9 cellular contexts compared by ENCODE assay signal in genomic region chr19:19261350-19262189, GRCh38. TPM values are rescaled to one million over a fixed set of nuclear protein-coding genes. Genes with fewer than 3 reads are reported as not detected.
DNase-seq lines count a peak whose midpoint lies in the region; ATAC-seq lines count a peak whose summit lies in the region.
"Had no signal": no experiment of that assay in that cellular context is flagged by ENCODE, and none has a peak within 500 bp of the region (broad histone marks: within the 10 kb centered on the region; RNA-seq: fewer than 3 reads in every experiment).

No MANE protein-coding gene starts in this region.

- H3K9me3 ChIP-seq in right cardiac atrium (ENCODE audit: control insufficient read depth, low read length): no peaks in the 10 kb centered on the region

- H3K4me1 ChIP-seq in right cardiac atrium (ENCODE audit: control insufficient read depth, insufficient read depth, low read length): no peaks in the 10 kb centered on the region

- no peak overlapping the region for H3K27ac Mint-ChIP-seq in stimulated activated memory B cell treated with anti-CD40 and anti-IgM and Interleukin-4, amounts not matched to agents 10 μg/mL and 1 μg/mL and 100 μg/mL, for 72 hours

- DNase-seq in NCI-H1417 (lab: John Stamatoyannopoulos, UW) (peak in 2 of 3 experiments; percentile 41 to 52), NCI-H1417 treated with DMSO at 0.1 percent for 48 hours (lab: John Stamatoyannopoulos, UW) (no peak), SIG-M5 treated with dmso at 0.1 percent for 504 hours (lab: John Stamatoyannopoulos, UW; ENCODE audit: unreplicated experiment) (peak; percentile 78), right cardiac atrium (no peak), Ammon's horn (ENCODE audit: low spot score) (no peak), medulla oblongata (ENCODE audit: extremely low spot score) (no peak), SKM-1 (lab: John Stamatoyannopoulos, UW; ENCODE audit: unreplicated experiment) (no peak)

- H3K36me3 Mint-ChIP-seq in stimulated activated memory B cell treated with anti-CD40 and anti-IgM and Interleukin-4, amounts not matched to agents 10 μg/mL and 1 μg/mL and 100 μg/mL, for 72 hours: no peaks in the 10 kb centered on the region

- 2% methylated on average over 52 of the region's 52 CpGs for WGBS in right cardiac atrium

- intact Hi-C loops in right cardiac atrium (cut with DNase I): no loop called here

- H3K4me3 Mint-ChIP-seq in stimulated activated memory B cell treated with anti-CD40 and anti-IgM and Interleukin-4, amounts not matched to agents 10 μg/mL and 1 μg/mL and 100 μg/mL, for 72 hours: peak overlapping the region; percentile 2

- peaks cover 47% of the 10 kb centered on the region for H3K27me3 Mint-ChIP-seq in stimulated activated memory B cell treated with anti-CD40 and anti-IgM and Interleukin-4, amounts not matched to agents 10 μg/mL and 1 μg/mL and 100 μg/mL, for 72 hours

- peaks cover 11% of the 10 kb centered on the region for H3K4me1 Mint-ChIP-seq in stimulated activated memory B cell treated with anti-CD40 and anti-IgM and Interleukin-4, amounts not matched to agents 10 μg/mL and 1 μg/mL and 100 μg/mL, for 72 hours

- ATAC-seq in right cardiac atrium: no peak
- ATAC-seq in stimulated activated memory B cell treated with anti-CD40 and anti-IgM and Interleukin-4, amounts not matched to agents 10 μg/mL and 1 μg/mL and 100 μg/mL, for 72 hours: peak; percentile 65

- H3K4me3 ChIP-seq in right cardiac atrium (ENCODE audit: low read length): peak overlapping the region; percentile 8

- H3K9me3 Mint-ChIP-seq in stimulated activated memory B cell treated with anti-CD40 and anti-IgM and Interleukin-4, amounts not matched to agents 10 μg/mL and 1 μg/mL and 100 μg/mL, for 72 hours: no peaks in the 10 kb centered on the region

- H3K27ac ChIP-seq in right cardiac atrium (ENCODE audit: low read length): no peak overlapping the region
- H3K27ac ChIP-seq: epithelial cell of prostate had no signal

- no peaks in the 10 kb centered on the region for H3K27me3 ChIP-seq in right cardiac atrium (ENCODE audit: control insufficient read depth, insufficient read depth)

RNA-seq across cellular contexts. Expression of gene TM6SF2, which starts 11.5 kb away (rescaled TPM):
- 1 to 10 TPM in 1 of 4 donors, under 1 TPM in 3; 0.48 to 1.3 (median 0.90) TPM for total RNA-seq in right cardiac atrium
- 0.34 TPM for polyA plus RNA-seq in right cardiac atrium

RNA-seq across cellular contexts. Expression of gene NCAN, which starts 49.8 kb away (rescaled TPM):
- total RNA-seq in right cardiac atrium: not detected
- polyA plus RNA-seq in right cardiac atrium: not detected

RNA-seq across cellular contexts. Expression of gene NR2C2AP, which starts 58.4 kb away (rescaled TPM):
- 1 to 10 TPM; 6.4 to 10.0 (median 6.7) TPM for total RNA-seq in right cardiac atrium
- 8.1 TPM for polyA plus RNA-seq in right cardiac atrium

RNA-seq across cellular contexts. Expression of gene SUGP1, which starts 58.7 kb away (rescaled TPM):
- total RNA-seq in right cardiac atrium: 10 to 100 TPM; 34.8 to 44.9 (median 41.5) TPM
- polyA plus RNA-seq in right cardiac atrium: 27.4 TPM

RNA-seq across cellular contexts. Expression of gene MAU2, which starts 59.1 kb away (rescaled TPM):
- 10 to 100 TPM; 26.5 to 36.2 (median 32.2) TPM for total RNA-seq in right cardiac atrium
- polyA plus RNA-seq in right cardiac atrium: 20.5 TPM

Comparison
In these comparisons a context has a peak if more than half of its experiments do, and no peak if none do; other contexts are left out.
1. DNase-seq: peak in NCI-H1417 (2 of 3) and SIG-M5 treated with dmso at 0.1 percent for 504 hours (single experiment); none in NCI-H1417 treated with DMSO at 0.1 percent for 48 hours (single experiment), right cardiac atrium (0 of 3), Ammon's horn (single experiment), medulla oblongata (single experiment) and SKM-1 (single experiment).